ENCODE assay signal across 10 cellular contexts in genomic region chr2:225122582-225123486, GRCh38.
DNase-seq lines count a peak whose midpoint lies in the region; ATAC-seq, FAIRE-seq and TF ChIP-seq lines count a peak whose summit lies in the region.
"Had no signal": no experiment of that assay in that cellular context is flagged by ENCODE, and none has a peak within 500 bp of the region (broad histone marks: within the 10 kb centered on the region; RNA-seq: fewer than 3 reads in every experiment).

No MANE protein-coding gene starts in this region.

- peak; percentile 4 for DNase-seq in NCI-H2029 (lab: John Stamatoyannopoulos, UW)
- no peak for DNase-seq in NCI-H2029 treated with DMSO at 0.1 percent for 48 hours (lab: John Stamatoyannopoulos, UW)
- peak; percentile 67 for DNase-seq in Karpas-422
- DNase-seq in activated CD4-positive, alpha-beta T cell treated with anti-CD3 and anti-CD28 coated beads, Interleukin-2, amount 50 U/mL, for 48 hours, result peak; percentile 17 to 36
- no peak for DNase-seq in upper lobe of right lung
- DNase-seq in left ventricle myocardium superior, result no peak
- DNase-seq: activated B cell treated with CpG ODN at 0.5 μM for 24 hours had no signal

- FAIRE-seq in islet of Langerhans (lab: Jason Lieb, UNC), result peak; percentile 92

- no peaks in the 10 kb centered on the region for H4K20me1 ChIP-seq in Karpas-422 (ENCODE audit: insufficient read depth, low read depth, low read length)

- H3K9me2 ChIP-seq in Karpas-422 (replicated peaks; ENCODE audit: insufficient read depth, low read length), result no peaks in the 10 kb centered on the region

- H3K36me3 ChIP-seq in Karpas-422 (ENCODE audit: insufficient read depth, low read length), result no peaks in the 10 kb centered on the region
- H3K36me3 ChIP-seq in upper lobe of right lung, result no peaks in the 10 kb centered on the region

- no peak overlapping the region for H3K4me2 ChIP-seq in Karpas-422 (ENCODE audit: low read depth, low read length, poor library complexity, severe bottlenecking)

- H3K4me3 ChIP-seq in Karpas-422 (ENCODE audit: low read length) (no peak overlapping the region), upper lobe of right lung (no peak overlapping the region)

- peak; percentile 53 for TF ChIP-seq CTCF in upper lobe of right lung (IDR thresholded peaks at IDR 0.05)

- H3K27ac ChIP-seq in Karpas-422 (ENCODE audit: low read length), result no peak overlapping the region
- H3K27ac ChIP-seq in upper lobe of right lung, result no peak overlapping the region

- no peak overlapping the region for H2AFZ ChIP-seq in Karpas-422 (ENCODE audit: low read length)

- ATAC-seq in upper lobe of right lung, result peak; percentile 34
- no peak for ATAC-seq in HG03432 (IDR thresholded peaks at IDR 0.05; ENCODE audit: unreplicated experiment)
- ATAC-seq in left ventricle myocardium superior, result no peak
- ATAC-seq: naive thymus-derived CD4-positive, alpha-beta T cell had no signal

- no peaks in the 10 kb centered on the region for H3K79me2 ChIP-seq in Karpas-422 (ENCODE audit: low read length)

- no peaks in the 10 kb centered on the region for H3K9me3 ChIP-seq in Karpas-422 (ENCODE audit: low read length)
- H3K9me3 ChIP-seq in upper lobe of right lung, result no peaks in the 10 kb centered on the region

- no peak overlapping the region for H3K9ac ChIP-seq in Karpas-422 (ENCODE audit: low read length)

- intact Hi-C loops in upper lobe of right lung (cut with DNase I), result no loop called here
- intact Hi-C loops in left ventricle myocardium superior (cut with micrococcal nuclease), result no loop called here

- no peaks in the 10 kb centered on the region for H3K4me1 ChIP-seq in Karpas-422 (ENCODE audit: low read length)
- no peaks in the 10 kb centered on the region for H3K4me1 ChIP-seq in upper lobe of right lung

- H3K27me3 ChIP-seq in Karpas-422 (ENCODE audit: low read length), result no peaks in the 10 kb centered on the region
- H3K27me3 ChIP-seq in upper lobe of right lung, result no peaks in the 10 kb centered on the region

Comparison
In these comparisons a context has a peak if more than half of its experiments do, and no peak if none do; other contexts are left out.
1. DNase-seq: peak in NCI-H2029 (single experiment), Karpas-422 (single experiment) and activated CD4-positive, alpha-beta T cell treated with anti-CD3 and anti-CD28 coated beads, Interleukin-2, amount 50 U/mL, for 48 hours (2 of 2); none in NCI-H2029 treated with DMSO at 0.1 percent for 48 hours (single experiment), upper lobe of right lung (single experiment) and left ventricle myocardium superior (single experiment).